ENCODE assay signal across 6 cellular contexts in genomic region chr1:11749203-11749689, GRCh38. TPM values are rescaled to one million over a fixed set of nuclear protein-coding genes. Genes with fewer than 3 reads are reported as not detected.
DNase-seq lines count a peak whose midpoint lies in the region; ATAC-seq and TF ChIP-seq lines count a peak whose summit lies in the region.

No MANE protein-coding gene starts in this region.

- H3K9me3 Mint-ChIP-seq in naive thymus-derived CD4-positive, alpha-beta T cell = no peaks in the 10 kb centered on the region

- peaks cover 41% of the 10 kb centered on the region for H3K36me3 ChIP-seq in adipocyte (ENCODE audit: control insufficient read depth, insufficient read depth, low read length, severe bottlenecking)
- H3K36me3 ChIP-seq in naive thymus-derived CD4-positive, alpha-beta T cell (ENCODE audit: control insufficient read depth in 2 of 3, insufficient read depth in 3 of 3, low read length in 3 of 3) = peaks cover 0 to 59% (median 4%) of the 10 kb centered on the region in 3 experiments

- intact Hi-C loops in naive thymus-derived CD4-positive, alpha-beta T cell (cut with micrococcal nuclease) = loop anchor here in 1 of 2 donors (1.0 kb wide), 3 partner anchors 30 to 99 kb away; partner anchors contain the start of gene FBXO6

- H3K27me3 ChIP-seq in adipocyte (replicated peaks; ENCODE audit: control insufficient read depth, insufficient read depth, low read length) = peaks cover 5% of the 10 kb centered on the region
- no peaks in the 10 kb centered on the region for H3K27me3 ChIP-seq in naive thymus-derived CD4-positive, alpha-beta T cell (ENCODE audit: control insufficient read depth in 2 of 2, insufficient read depth in 2 of 2, low read length in 2 of 2)

- H3K27ac Mint-ChIP-seq in naive thymus-derived CD4-positive, alpha-beta T cell = peak overlapping the region in 7 of 9 donors; percentile 35 to 78 (median 59)

- peak overlapping the region; percentile 14 for H3K27ac ChIP-seq in naive thymus-derived CD4-positive, alpha-beta T cell (ENCODE audit: low read depth, low read length)

- no peaks in the 10 kb centered on the region for H3K4me1 ChIP-seq in adipocyte (ENCODE audit: control insufficient read depth, insufficient read depth, low read length)
- H3K4me1 ChIP-seq in naive thymus-derived CD4-positive, alpha-beta T cell (ENCODE audit: control insufficient read depth in 2 of 2, insufficient read depth in 2 of 2, low read length in 2 of 2) = peaks cover 0 to 6% of the 10 kb centered on the region in 2 donors

- H3K4me3 Mint-ChIP-seq in naive thymus-derived CD4-positive, alpha-beta T cell = peak overlapping the region in 3 of 10 donors; percentile 26 to 58 (median 41)

- no peaks in the 10 kb centered on the region for H3K9me3 ChIP-seq in adipocyte (ENCODE audit: control insufficient read depth, low read length)
- H3K9me3 ChIP-seq in naive thymus-derived CD4-positive, alpha-beta T cell (ENCODE audit: control insufficient read depth in 2 of 3, low read length in 3 of 3) = no peaks in the 10 kb centered on the region

- TF ChIP-seq CTCF in GM12874 (IDR thresholded peaks at IDR 0.05; ENCODE audit: insufficient read depth, low read depth, low read length) = peak; percentile 70

- peaks cover 4 to 20% (median 13%) of the 10 kb centered on the region in 5 donors for H3K36me3 Mint-ChIP-seq in naive thymus-derived CD4-positive, alpha-beta T cell

- H3K4me1 Mint-ChIP-seq in naive thymus-derived CD4-positive, alpha-beta T cell = peaks cover 13 to 39% (median 20%) of the 10 kb centered on the region in 7 donors

- POLR2A ChIA-PET in naive thymus-derived CD4-positive, alpha-beta T cell (lab: Charles Lee) = interaction anchor here (1.5 kb wide), 1 partner anchor 14 kb away, joined by 4 read pairs; the partner anchor contains the start of gene AGTRAP

- H3K9ac ChIP-seq in adipocyte (ENCODE audit: low read length) = no peak overlapping the region

- CTCF ChIA-PET in naive thymus-derived CD4-positive, alpha-beta T cell (lab: Charles Lee) = interaction anchor here (1.0 to 1.9 kb wide), 3 partner anchors 40 to 96 kb away, joined by 4 to 14 read pairs (median 6); partner anchors contain the start of gene FBXO6

- H3K4me3 ChIP-seq in adipocyte (ENCODE audit: low read length) = no peak overlapping the region
- H3K4me3 ChIP-seq in naive thymus-derived CD4-positive, alpha-beta T cell (ENCODE audit: low read length) = no peak overlapping the region

- no peaks in the 10 kb centered on the region for H3K27me3 Mint-ChIP-seq in naive thymus-derived CD4-positive, alpha-beta T cell

- ATAC-seq in naive thymus-derived CD4-positive, alpha-beta T cell = peak; percentile 76
- ATAC-seq in HG03521 (IDR thresholded peaks at IDR 0.05; ENCODE audit: unreplicated experiment) = no peak

- DNase-seq in NCI-H2196 (lab: John Stamatoyannopoulos, UW; ENCODE audit: unreplicated experiment) (peak; percentile 68), adipocyte (ENCODE audit: low read depth) (peak; percentile 8), NCI-H774 (lab: John Stamatoyannopoulos, UW) (no peak)
- DNase-seq in naive thymus-derived CD4-positive, alpha-beta T cell = peak in 6 of 9 donors; percentile 43 to 67 (median 57)

RNA-seq across cellular contexts. Expression of gene C1orf167, which starts 12.7 kb away (rescaled TPM):
- total RNA-seq in naive thymus-derived CD4-positive, alpha-beta T cell = under 1 TPM in 1 of 5 experiments, not detected in 4; 0.13 TPM
- polyA plus RNA-seq in naive thymus-derived CD4-positive, alpha-beta T cell = under 1 TPM in 1 of 2 donors, not detected in 1; 0.45 TPM

RNA-seq across cellular contexts. Expression of gene AGTRAP, which starts 13.3 kb away (rescaled TPM):
- 10 to 100 TPM; 28.2 to 82.5 (median 32.7) TPM for total RNA-seq in naive thymus-derived CD4-positive, alpha-beta T cell
- polyA plus RNA-seq in naive thymus-derived CD4-positive, alpha-beta T cell = 100 to 1,000 TPM in 1 of 2 donors, 10 to 100 TPM in 1; 96.9 to 108 TPM

RNA-seq across cellular contexts. Expression of gene MTHFR, which starts 56.5 kb away (rescaled TPM):
- 10 to 100 TPM; 31.0 to 64.4 (median 55.2) TPM for total RNA-seq in naive thymus-derived CD4-positive, alpha-beta T cell
- 10 to 100 TPM; 10.0 to 10.5 TPM for polyA plus RNA-seq in naive thymus-derived CD4-positive, alpha-beta T cell

RNA-seq across cellular contexts. Expression of gene CLCN6, which starts 56.7 kb away (rescaled TPM):
- total RNA-seq in naive thymus-derived CD4-positive, alpha-beta T cell = 10 to 100 TPM; 13.3 to 23.0 (median 20.9) TPM
- polyA plus RNA-seq in naive thymus-derived CD4-positive, alpha-beta T cell = 1 to 10 TPM; 3.4 to 3.6 TPM

RNA-seq across cellular contexts. Expression of gene DRAXIN, which starts 57.7 kb away (rescaled TPM):
- 1 to 10 TPM in 1 of 5 experiments, under 1 TPM in 4; 0.07 to 1.6 (median 0.21) TPM for total RNA-seq in naive thymus-derived CD4-positive, alpha-beta T cell
- polyA plus RNA-seq in naive thymus-derived CD4-positive, alpha-beta T cell = under 1 TPM; 0.03 to 0.09 TPM
